26 cellular contexts compared by ENCODE assay signal in genomic region chr1:54889132-54889725, GRCh38.
"Had no signal": no experiment of that assay in that cellular context is flagged by ENCODE, and none has a peak within 500 bp of the region (broad histone marks: within the 10 kb centered on the region; RNA-seq: fewer than 3 reads in every experiment).

No MANE protein-coding gene starts in this region.

- ATAC-seq: activated CD4-positive, CD25-positive, alpha-beta regulatory T cell treated with anti-CD3 and anti-CD28 coated beads, Interleukin-2, amount 50 U/mL, for 24 hours; activated naive CD8-positive, alpha-beta T cell treated with anti-CD3 and anti-CD28 coated beads, Interleukin-2, amount 50 U/mL, for 24 hours; heart right ventricle; mucosa of descending colon had no signal

- H3K27ac ChIP-seq: cardiac muscle cell, colonic mucosa, epithelial cell of prostate, heart right ventricle, pancreas, prostate gland, tibial nerve had no signal

- H3K9me3 ChIP-seq: colonic mucosa, esophagus squamous epithelium, heart right ventricle, left lung, mucosa of descending colon, pancreas, prostate gland, tibial nerve had no signal

- H3K36me3 Mint-ChIP-seq: activated naive CD4-positive, alpha-beta T cell treated with anti-CD3 and anti-CD28 coated beads, Interleukin-2, amount 50 U/mL, for 24 hours had no signal

- H3K4me3 Mint-ChIP-seq: activated CD4-positive, alpha-beta memory T cell treated with anti-CD3 and anti-CD28 coated beads for 36 hours; activated naive CD8-positive, alpha-beta T cell treated with anti-CD3 and anti-CD28 coated beads, Interleukin-2, amount 50 U/mL, for 24 hours had no signal

- H3K4me3 ChIP-seq: cardiac muscle cell, colonic mucosa, esophagus squamous epithelium, heart right ventricle, left lung, mucosa of descending colon, pancreas, prostate gland, tibial nerve had no signal

- H3K27me3 ChIP-seq: cardiac muscle cell, colonic mucosa, esophagus squamous epithelium, pancreas, tibial nerve had no signal

- H3K36me3 ChIP-seq: cardiac muscle cell, colonic mucosa, esophagus squamous epithelium, heart right ventricle, left lung, pancreas, prostate gland, tibial nerve had no signal

- H3K27ac Mint-ChIP-seq: activated CD4-positive, alpha-beta memory T cell treated with anti-CD3 and anti-CD28 coated beads for 36 hours; activated naive CD4-positive, alpha-beta T cell treated with anti-CD3 and anti-CD28 coated beads, Interleukin-2, amount 50 U/mL, for 24 hours; activated naive CD8-positive, alpha-beta T cell treated with anti-CD3 and anti-CD28 coated beads, Interleukin-2, amount 50 U/mL, for 24 hours; activated T-helper 1 cell treated with anti-CD3 and anti-CD28 coated beads, Interleukin-12 subunit alpha, Interleukin-12 subunit beta, Interleukin-2, Interleukin-4 antibody, amounts not matched to agents 30 ng/mL and 10 ng/mL and 1 ng/mL, durations not matched to agents 14 hours and 24 hours and 36 hours; nephron progenitor cell; T-helper 2 cell treated with Interferon-gamma antibody and Interleukin-4, amounts not matched to agents 5 μg/mL and 100 μg/mL, for 36 hours had no signal

- DNase-seq: activated CD4-positive, alpha-beta memory T cell treated with anti-CD3 and anti-CD28 coated beads for 36 hours; activated CD4-positive, alpha-beta T cell treated with anti-CD3 and anti-CD28 coated beads for 48 hours; activated CD8-positive, alpha-beta memory T cell treated with anti-CD3 and anti-CD28 coated beads, Interleukin-2, amount 50 U/mL, for 4 hours; activated gamma-delta T cell; activated naive CD8-positive, alpha-beta T cell treated with anti-CD3 and anti-CD28 coated beads, Interleukin-2, amount 50 U/mL, for 24 hours; activated T-cell treated with anti-CD3 and anti-CD28 coated beads, Interleukin-2, amount 50 U/mL, for 1 hour; cerebellar nuclear complex; colonic mucosa; effector CD8-positive, alpha-beta T cell; esophagus squamous epithelium; foreskin melanocyte; heart right ventricle; left lung; mucosa of descending colon; nephron progenitor cell; pancreas; stimulated activated naive CD4-positive, alpha-beta T cell; T-helper 1 cell had no signal

- H3K9me3 Mint-ChIP-seq: activated CD4-positive, alpha-beta memory T cell treated with anti-CD3 and anti-CD28 coated beads for 36 hours; activated naive CD4-positive, alpha-beta T cell treated with anti-CD3 and anti-CD28 coated beads, Interleukin-2, amount 50 U/mL, for 24 hours; activated naive CD8-positive, alpha-beta T cell treated with anti-CD3 and anti-CD28 coated beads, Interleukin-2, amount 50 U/mL, for 24 hours; activated T-helper 1 cell treated with anti-CD3 and anti-CD28 coated beads, Interleukin-12 subunit alpha, Interleukin-12 subunit beta, Interleukin-2, Interleukin-4 antibody, amounts not matched to agents 30 ng/mL and 10 ng/mL and 1 ng/mL, durations not matched to agents 14 hours and 24 hours and 36 hours; nephron progenitor cell; T-helper 2 cell treated with Interferon-gamma antibody and Interleukin-4, amounts not matched to agents 5 μg/mL and 100 μg/mL, for 36 hours had no signal
